8 cellular contexts compared by ENCODE assay signal in the genomic region with DNA sequence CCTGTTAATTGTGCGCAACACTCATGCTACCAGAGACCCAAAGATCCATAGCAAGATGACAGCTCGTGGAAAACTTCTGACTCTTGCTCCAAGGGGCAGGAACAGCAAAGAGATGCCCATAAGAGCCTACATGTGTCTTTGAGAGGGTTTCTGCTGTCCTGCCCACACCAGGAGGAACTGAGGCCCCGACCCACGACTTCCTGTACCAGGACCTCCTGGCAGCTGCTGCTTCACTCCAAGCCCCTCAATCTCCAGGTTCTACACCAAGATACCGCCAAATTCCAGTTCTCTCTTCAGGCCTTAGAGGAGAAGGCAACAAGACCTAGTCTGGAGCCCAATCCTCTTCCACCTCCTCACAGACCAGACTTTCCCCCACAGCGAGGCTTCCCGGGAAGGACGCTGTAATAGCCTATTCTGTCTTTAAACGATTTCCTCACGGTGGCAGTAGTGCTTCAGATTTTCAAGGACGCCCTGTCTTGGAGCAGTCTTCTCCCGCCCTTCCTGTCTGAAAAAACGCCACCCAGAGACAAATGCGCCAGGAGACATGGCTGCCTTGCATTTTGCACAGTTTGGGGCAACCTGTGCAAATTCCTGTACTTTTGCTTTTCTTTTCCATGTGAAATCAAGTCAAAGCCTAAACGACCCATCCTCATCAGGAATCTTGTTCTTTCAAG.
DNase-seq lines count a peak whose midpoint lies in the region; ATAC-seq and TF ChIP-seq lines count a peak whose summit lies in the region.

No MANE protein-coding gene starts in this region.

- H2AFZ ChIP-seq in DND-41 (ENCODE audit: low read depth, low read length): no peak overlapping the region

- H4K20me1 ChIP-seq in DND-41 (ENCODE audit: insufficient read depth, low read length): no peaks in the 10 kb centered on the region

- H3K9ac ChIP-seq in DND-41 (ENCODE audit: low read depth, low read length) (no peak overlapping the region), skeletal muscle tissue (ENCODE audit: low read depth in 1 of 3, low read length in 3 of 3) (peak overlapping the region in 1 of 3 donors; percentile 63)

- peak; percentile 16 for DNase-seq in DND-41
- peak; percentile 23 for DNase-seq in HCEC 1CT
- DNase-seq in Panc1 (ENCODE audit: low read depth, low spot score): peak; percentile 92
- no peak for DNase-seq in HAP-1 (ENCODE audit: low spot score in 2 of 2)
- no peak for DNase-seq in islet precursor cell
- no peak for DNase-seq in activated CD4-positive, alpha-beta T cell treated with anti-CD3 and anti-CD28 coated beads, Interleukin-2, amount 10 ng/mL, durations not matched to agents 7 days and 5 days

- intact Hi-C loops in Panc1 (cut with micrococcal nuclease; ENCODE audit: unreplicated experiment): loop anchor here (2.0 kb wide), 2 partner anchors 46 to 88 kb away; no protein-coding TSS in a partner anchor

- no peak overlapping the region for H3K4me3 Mint-ChIP-seq in activated CD4-positive, alpha-beta T cell treated with anti-CD3 and anti-CD28 coated beads, Interleukin-2, amount 10 ng/mL, durations not matched to agents 7 days and 5 days

- H3K9me3 Mint-ChIP-seq in activated CD4-positive, alpha-beta T cell treated with anti-CD3 and anti-CD28 coated beads, Interleukin-2, amount 10 ng/mL, durations not matched to agents 7 days and 5 days: no peaks in the 10 kb centered on the region

- H3K4me3 ChIP-seq in DND-41 (ENCODE audit: low read depth in 1 of 2, low read length in 2 of 2): no peak overlapping the region
- peak overlapping the region; percentile 57 to 78 for H3K4me3 ChIP-seq in Panc1 (ENCODE audit: low read depth in 2 of 2, low read length in 2 of 2)
- peak overlapping the region in 1 of 3 donors; percentile 76 for H3K4me3 ChIP-seq in skeletal muscle tissue (ENCODE audit: low read length in 3 of 3)
- no peak overlapping the region for H3K4me3 ChIP-seq in HAP-1

- no peak overlapping the region for H3K27ac Mint-ChIP-seq in activated CD4-positive, alpha-beta T cell treated with anti-CD3 and anti-CD28 coated beads, Interleukin-2, amount 10 ng/mL, durations not matched to agents 7 days and 5 days

- no peaks in the 10 kb centered on the region for H3K27me3 Mint-ChIP-seq in activated CD4-positive, alpha-beta T cell treated with anti-CD3 and anti-CD28 coated beads, Interleukin-2, amount 10 ng/mL, durations not matched to agents 7 days and 5 days

- TF ChIP-seq CTCF in DND-41 (IDR thresholded peaks at IDR 0.05; ENCODE audit: borderline replicate concordance, extremely low read depth, low read length, poor library complexity, severe bottlenecking): no peak
- TF ChIP-seq CTCF in Panc1 (IDR thresholded peaks at IDR 0.05): peak; percentile 60

- no peak overlapping the region for H3K4me2 ChIP-seq in DND-41 (ENCODE audit: insufficient read depth, low read length)

- no peak for ATAC-seq in DND-41 (ENCODE audit: insufficient read depth, low read depth)
- ATAC-seq in Panc1: peak; percentile 94
- ATAC-seq in esophagus mucosa: peak; percentile 92

- POLR2A ChIA-PET in Panc1 (lab: Charles Lee): no interaction called here
- POLR2A ChIA-PET in activated CD4-positive, alpha-beta T cell treated with anti-CD3 and anti-CD28 coated beads, Interleukin-2, amount 10 ng/mL, durations not matched to agents 7 days and 5 days (lab: Charles Lee): no interaction called here

- H3K9me3 ChIP-seq in DND-41 (ENCODE audit: insufficient read depth, low read length, severe bottlenecking) (no peaks in the 10 kb centered on the region), Panc1 (ENCODE audit: control insufficient read depth, insufficient read depth, low read depth, low read length) (no peaks in the 10 kb centered on the region), skeletal muscle tissue (ENCODE audit: control insufficient read depth in 3 of 3, low read length in 3 of 3) (no peaks in the 10 kb centered on the region), HAP-1 (no peaks in the 10 kb centered on the region)

- H3K27me3 ChIP-seq in DND-41 (ENCODE audit: insufficient read depth, low read length, poor library complexity) (no peaks in the 10 kb centered on the region), Panc1 (ENCODE audit: control insufficient read depth, insufficient read depth, low read length) (no peaks in the 10 kb centered on the region), skeletal muscle tissue (ENCODE audit: control insufficient read depth in 3 of 3, insufficient read depth in 3 of 3, low read length in 3 of 3) (no peaks in the 10 kb centered on the region), HAP-1 (ENCODE audit: low read depth) (no peaks in the 10 kb centered on the region)

- no peaks in the 10 kb centered on the region for H3K36me3 ChIP-seq in DND-41 (ENCODE audit: insufficient read depth, low read length)
- H3K36me3 ChIP-seq in Panc1 (ENCODE audit: control insufficient read depth, insufficient read depth, low read length): no peaks in the 10 kb centered on the region
- no peaks in the 10 kb centered on the region for H3K36me3 ChIP-seq in skeletal muscle tissue (ENCODE audit: control insufficient read depth in 3 of 3, insufficient read depth in 3 of 3, low read length in 3 of 3)
- peaks cover 60% of the 10 kb centered on the region for H3K36me3 ChIP-seq in HAP-1 (replicated peaks)

- in situ Hi-C loops in Panc1 (cut with HindIII; ENCODE audit: low pct_unique_long_range_greater_than_20kb, low sequenced_read_pairs): no loop called here
- in situ Hi-C loops in HAP-1 (cut with MboI; ENCODE audit: low sequenced_read_pairs): no loop called here

- H3K4me1 ChIP-seq in DND-41 (ENCODE audit: insufficient read depth, low read length) (no peaks in the 10 kb centered on the region), Panc1 (ENCODE audit: control insufficient read depth, insufficient read depth, low read length) (peaks cover 6% of the 10 kb centered on the region), skeletal muscle tissue (ENCODE audit: control insufficient read depth in 3 of 3, insufficient read depth in 3 of 3, low read length in 3 of 3) (peaks cover 0 to 11% (median 0%) of the 10 kb centered on the region in 3 donors), HAP-1 (no peaks in the 10 kb centered on the region)

- no peaks in the 10 kb centered on the region for H3K79me2 ChIP-seq in DND-41 (ENCODE audit: insufficient read depth, low read length)

- H3K27ac ChIP-seq in DND-41 (ENCODE audit: low read length): no peak overlapping the region
- H3K27ac ChIP-seq in Panc1 (ENCODE audit: low read length): peak overlapping the region; percentile 98
- peak overlapping the region; percentile 78 for H3K27ac ChIP-seq in skeletal muscle tissue (ENCODE audit: low read depth, low read length)

- CTCF ChIA-PET in Panc1 (lab: Charles Lee): no interaction called here
- CTCF ChIA-PET in activated CD4-positive, alpha-beta T cell treated with anti-CD3 and anti-CD28 coated beads, Interleukin-2, amount 10 ng/mL, durations not matched to agents 7 days and 5 days (lab: Charles Lee): interaction anchor here (0.6 to 2.4 kb wide), 14 partner anchors 9 to 88 kb away, joined by 3 to 14 read pairs (median 6); no protein-coding TSS in a partner anchor

- H3K36me3 Mint-ChIP-seq in activated CD4-positive, alpha-beta T cell treated with anti-CD3 and anti-CD28 coated beads, Interleukin-2, amount 10 ng/mL, durations not matched to agents 7 days and 5 days (ENCODE audit: low read depth): peaks cover 24% of the 10 kb centered on the region

- H3K4me1 Mint-ChIP-seq in activated CD4-positive, alpha-beta T cell treated with anti-CD3 and anti-CD28 coated beads, Interleukin-2, amount 10 ng/mL, durations not matched to agents 7 days and 5 days: no peaks in the 10 kb centered on the region

- BruUV-seq in Panc1 (replicated peaks; lab: Mats Ljungman, UMichigan): no TSS peak

Comparison
In these comparisons a context has a peak if more than half of its experiments do, and no peak if none do; other contexts are left out.
1. DNase-seq: peak in DND-41 (single experiment), HCEC 1CT (single experiment) and Panc1 (single experiment); none in HAP-1 (0 of 2), islet precursor cell (single experiment) and activated CD4-positive, alpha-beta T cell treated with anti-CD3 and anti-CD28 coated beads, Interleukin-2, amount 10 ng/mL, durations not matched to agents 7 days and 5 days (single experiment).
2. H3K4me3 ChIP-seq: peak in Panc1 (2 of 2); none in DND-41 (0 of 2) and HAP-1 (single experiment).